In genomic region chr5:14417792-14418765, GRCh38 we compare ENCODE assay signal across 11 cellular contexts.
DNase-seq lines count a peak whose midpoint lies in the region; ATAC-seq and TF ChIP-seq lines count a peak whose summit lies in the region.
"Had no signal": no experiment of that assay in that cellular context is flagged by ENCODE, and none has a peak within 500 bp of the region (broad histone marks: within the 10 kb centered on the region; RNA-seq: fewer than 3 reads in every experiment).

No MANE protein-coding gene starts in this region.

- peaks cover 19% of the 10 kb centered on the region for H3K36me3 Mint-ChIP-seq in chondrocyte (ENCODE audit: low read depth)
- peaks cover 33% of the 10 kb centered on the region for H3K36me3 Mint-ChIP-seq in memory B cell

- H3K9ac ChIP-seq in NT2/D1 (ENCODE audit: insufficient read length, low read depth) = peak overlapping the region; percentile 38

- peak overlapping the region; percentile 89 for H3K27ac Mint-ChIP-seq in chondrocyte (ENCODE audit: unreplicated experiment)
- peak overlapping the region; percentile 74 for H3K27ac Mint-ChIP-seq in memory B cell

- TF ChIP-seq CTCF in chondrocyte (IDR thresholded peaks at IDR 0.05) = no peak
- TF ChIP-seq CTCF in GM10266 (IDR thresholded peaks at IDR 0.05; ENCODE audit: control insufficient read depth, insufficient read depth, low read depth, missing control alignments) = no peak

- H3K36me3 ChIP-seq in NT2/D1 (ENCODE audit: insufficient read depth, insufficient read length, low read length) = peaks cover 58% of the 10 kb centered on the region

- H3K27me3 Mint-ChIP-seq in chondrocyte (ENCODE audit: low read depth) (no peaks in the 10 kb centered on the region), memory B cell (no peaks in the 10 kb centered on the region)

- H3K4me1 Mint-ChIP-seq in chondrocyte (ENCODE audit: low read depth) = peaks cover 68% of the 10 kb centered on the region
- H3K4me1 Mint-ChIP-seq in memory B cell = peaks cover 14% of the 10 kb centered on the region

- ATAC-seq in memory B cell (ENCODE audit: low read depth) (no peak), GM18520 (IDR thresholded peaks at IDR 0.05; ENCODE audit: unreplicated experiment) (no peak)

- no peak for DNase-seq in NT2/D1 (ENCODE audit: low read depth, low spot score)
- no peak for DNase-seq in chondrocyte (ENCODE audit: low spot score)
- DNase-seq in memory B cell (ENCODE audit: low spot score in 2 of 2) = no peak
- DNase-seq in AML-193 (lab: John Stamatoyannopoulos, UW) = no peak
- DNase-seq in GM10266 (ENCODE audit: extremely low spot score) = no peak
- DNase-seq: activated CD4-positive, CD25-positive, alpha-beta regulatory T cell treated with anti-CD3 and anti-CD28 coated beads, Interleukin-2, amount 50 U/mL, for 72 hours; DMS 273 treated with DMSO at 0.1 percent for 48 hours; effector CD4-positive, alpha-beta T cell; RPMI8226 had no signal

- peak overlapping the region; percentile 27 for H3K4me3 Mint-ChIP-seq in chondrocyte (ENCODE audit: unreplicated experiment)
- H3K4me3 Mint-ChIP-seq in memory B cell = no peak overlapping the region

- peaks cover 5% of the 10 kb centered on the region for H3K4me1 ChIP-seq in NT2/D1 (ENCODE audit: insufficient read depth, insufficient read length)

- H3K9me3 ChIP-seq in NT2/D1 (ENCODE audit: insufficient read depth, low read length) = no peaks in the 10 kb centered on the region

- no peaks in the 10 kb centered on the region for H3K9me3 Mint-ChIP-seq in chondrocyte (ENCODE audit: low read depth)
- no peaks in the 10 kb centered on the region for H3K9me3 Mint-ChIP-seq in memory B cell

- H3K4me3 ChIP-seq in NT2/D1 (ENCODE audit: insufficient read length, low read depth) = no peak overlapping the region

- H3K27me3 ChIP-seq in NT2/D1 (ENCODE audit: insufficient read depth, insufficient read length) = no peaks in the 10 kb centered on the region

- peak overlapping the region; percentile 63 for H3K27ac ChIP-seq in temporal lobe (ENCODE audit: low read depth, low read length)
